ENCODE assay signal across 2 cellular contexts in genomic region chr6:159190460-159190859, GRCh38.
A peak's percentile ranks its signal among the peaks of the same experiment; 100 is the strongest.
TF ChIP-seq lines count a peak whose summit lies in the region.

No MANE protein-coding gene starts in this region.

TF ChIP-seq in HepG2, 621 proteins besides CTCF, POLR2A, EP300 and RAD21:
- no peak for TF ChIP-seq TBL1XR1 (IDR thresholded peaks at IDR 0.05; ENCODE audit: borderline replicate concordance, low read length, partially characterized antibody)
- no peak for TF ChIP-seq HMG20B (CRISPR knock-in tag; conservative IDR thresholded peaks at IDR 0.05)
- TF ChIP-seq MAFK (conservative IDR thresholded peaks at IDR 0.05 in 1 of 2, IDR thresholded peaks at IDR 0.05 in 1 of 2; ENCODE audit: low read length in 2 of 2), result peak; percentile 67 to 89; a peak in 3 of 4 replicates
- TF ChIP-seq MAFF (IDR thresholded peaks at IDR 0.05; ENCODE audit: low read depth, low read length), result peak; percentile 81
- TF ChIP-seq LBX2 (CRISPR knock-in tag; IDR thresholded peaks at IDR 0.05; ENCODE audit: borderline replicate concordance), result no peak

TF ChIP-seq in IMR-90, 13 proteins besides CTCF, POLR2A, EP300 and RAD21:
- TF ChIP-seq RFX5 (IDR thresholded peaks at IDR 0.05; ENCODE audit: low read depth, low read length) (no peak), RCOR1 (IDR thresholded peaks at IDR 0.05; ENCODE audit: insufficient replicate concordance, low read length) (no peak), ELK1 (IDR thresholded peaks at IDR 0.05; ENCODE audit: borderline replicate concordance, low read depth, low read length) (no peak), MAFK (IDR thresholded peaks at IDR 0.05; ENCODE audit: low read depth, low read length) (peak; percentile 44; the same call in 1 of the 2 replicates)
TF ChIP-seq in IMR-90: peak in this region for 1.
